Comparison of ENCODE assay signal across 8 cellular contexts in genomic region chr19:49666120-49666444, GRCh38. TPM values are rescaled to one million over a fixed set of nuclear protein-coding genes. Genes with fewer than 3 reads are reported as not detected.
DNase-seq lines count a peak whose midpoint lies in the region; ATAC-seq and TF ChIP-seq lines count a peak whose summit lies in the region.

No MANE protein-coding gene starts in this region.

- TF ChIP-seq EP300 in upper lobe of left lung (IDR thresholded peaks at IDR 0.05): no peak

- H3K27me3 Mint-ChIP-seq in activated naive CD4-positive, alpha-beta T cell treated with anti-CD3 and anti-CD28 coated beads, Interleukin-2, amount 10 ng/mL, durations not matched to agents 7 days and 5 days: no peaks in the 10 kb centered on the region

- H3K4me1 ChIP-seq in adipocyte (ENCODE audit: control insufficient read depth, insufficient read depth, low read length) (peaks cover 17% of the 10 kb centered on the region), upper lobe of left lung (peaks cover 17 to 29% (median 20%) of the 10 kb centered on the region in 4 donors)

- no peak for TF ChIP-seq POLR2A in lower leg skin (IDR thresholded peaks at IDR 0.05)
- TF ChIP-seq POLR2A in upper lobe of left lung (IDR thresholded peaks at IDR 0.05): no peak

- DNase-seq in activated naive CD4-positive, alpha-beta T cell treated with anti-CD3 and anti-CD28 coated beads, Interleukin-2, amount 10 ng/mL, durations not matched to agents 7 days and 5 days: no peak
- DNase-seq in activated naive CD4-positive, alpha-beta T cell treated with anti-CD3 and anti-CD28 coated beads, Interleukin-2, amount 50 U/mL, for 16 hours: no peak
- no peak for DNase-seq in adipocyte (ENCODE audit: low read depth)
- DNase-seq in lower leg skin (ENCODE audit: low spot score in 2 of 2): no peak
- no peak for DNase-seq in upper lobe of left lung
- DNase-seq in NCI-H1417 treated with DMSO at 0.1 percent for 48 hours (lab: John Stamatoyannopoulos, UW): no peak
- no peak for DNase-seq in posterior vena cava (ENCODE audit: low spot score)

- peak overlapping the region; percentile 100 for H3K27ac Mint-ChIP-seq in activated naive CD4-positive, alpha-beta T cell treated with anti-CD3 and anti-CD28 coated beads, Interleukin-2, amount 10 ng/mL, durations not matched to agents 7 days and 5 days

- H3K9me3 Mint-ChIP-seq in activated naive CD4-positive, alpha-beta T cell treated with anti-CD3 and anti-CD28 coated beads, Interleukin-2, amount 10 ng/mL, durations not matched to agents 7 days and 5 days: no peaks in the 10 kb centered on the region

- H3K4me1 Mint-ChIP-seq in activated naive CD4-positive, alpha-beta T cell treated with anti-CD3 and anti-CD28 coated beads, Interleukin-2, amount 10 ng/mL, durations not matched to agents 7 days and 5 days: peaks cover 43% of the 10 kb centered on the region

- TF ChIP-seq CTCF in lower leg skin (IDR thresholded peaks at IDR 0.05) (no peak), upper lobe of left lung (IDR thresholded peaks at IDR 0.05) (no peak)

- H3K4me3 ChIP-seq in adipocyte (ENCODE audit: low read length) (peak overlapping the region; percentile 88), lower leg skin (ENCODE audit: low read depth, poor library complexity, severe bottlenecking) (peak overlapping the region; percentile 28), upper lobe of left lung (peak overlapping the region; percentile 53 to 80 (median 72))

- peak overlapping the region; percentile 91 for H3K9ac ChIP-seq in adipocyte (ENCODE audit: low read length)

- H3K27ac ChIP-seq in upper lobe of left lung: peak overlapping the region; percentile 82 to 93 (median 86)

- H3K36me3 Mint-ChIP-seq in activated naive CD4-positive, alpha-beta T cell treated with anti-CD3 and anti-CD28 coated beads, Interleukin-2, amount 10 ng/mL, durations not matched to agents 7 days and 5 days: peaks cover 48% of the 10 kb centered on the region

- CTCF ChIA-PET in activated naive CD4-positive, alpha-beta T cell treated with anti-CD3 and anti-CD28 coated beads, Interleukin-2, amount 10 ng/mL, durations not matched to agents 7 days and 5 days (lab: Charles Lee): interaction anchor here (1.3 to 1.6 kb wide), 2 partner anchors 9 to 11 kb away, joined by 4 to 5 read pairs; no protein-coding TSS in a partner anchor

- peak overlapping the region; percentile 99 for H3K4me3 Mint-ChIP-seq in activated naive CD4-positive, alpha-beta T cell treated with anti-CD3 and anti-CD28 coated beads, Interleukin-2, amount 10 ng/mL, durations not matched to agents 7 days and 5 days

- ATAC-seq in upper lobe of left lung (ENCODE audit: low FRiP score in 2 of 2): no peak
- no peak for ATAC-seq in GM21717 (IDR thresholded peaks at IDR 0.05; ENCODE audit: unreplicated experiment)

- H3K36me3 ChIP-seq in adipocyte (ENCODE audit: control insufficient read depth, insufficient read depth, low read length, severe bottlenecking) (peaks cover 17% of the 10 kb centered on the region), upper lobe of left lung (peaks cover 3 to 22% (median 19%) of the 10 kb centered on the region in 4 donors)

- no peaks in the 10 kb centered on the region for H3K27me3 ChIP-seq in adipocyte (replicated peaks; ENCODE audit: control insufficient read depth, insufficient read depth, low read length)
- H3K27me3 ChIP-seq in upper lobe of left lung: no peaks in the 10 kb centered on the region

- intact Hi-C loops in lower leg skin (cut with DNase I; ENCODE audit: low total_unique reads) (loop anchor here (10.0 kb wide), 1 partner anchor 91 kb away; no protein-coding TSS in a partner anchor), posterior vena cava (cut with DNase I) (loop anchor here in 1 of 2 donors (10.0 kb wide), 1 partner anchor 151 kb away; the partner anchor contains the start of gene FCGRT)

- no peaks in the 10 kb centered on the region for H3K9me3 ChIP-seq in adipocyte (ENCODE audit: control insufficient read depth, low read length)
- H3K9me3 ChIP-seq in upper lobe of left lung: no peaks in the 10 kb centered on the region

- WGBS in lower leg skin, 2 donors: 0 to 1% methylated on average over 9 of the region's 9 CpGs
- 0 to 2% methylated on average over 9 of the region's 9 CpGs for WGBS in upper lobe of left lung, 2 donors

RNA-seq across cellular contexts. Expression of gene BCL2L12, which starts 0.3 kb away (rescaled TPM):
- total RNA-seq in lower leg skin (1 to 10 TPM; 6.1 to 9.2 (median 6.6) TPM), upper lobe of left lung (10 to 100 TPM in 3 of 6 donors, 1 to 10 TPM in 3; 4.2 to 21.3 (median 14.1) TPM), posterior vena cava (1 to 10 TPM; 8.5 to 9.3 TPM)

RNA-seq across cellular contexts. Expression of gene IRF3, which starts 0.4 kb away (rescaled TPM):
- total RNA-seq in lower leg skin (100 to 1,000 TPM in 1 of 4 donors, 10 to 100 TPM in 3; 38.7 to 102 (median 74.9) TPM), upper lobe of left lung (100 to 1,000 TPM in 3 of 6 donors, 10 to 100 TPM in 3; 50.5 to 210 (median 99.1) TPM), posterior vena cava (10 to 100 TPM; 40.6 to 50.9 TPM)

RNA-seq across cellular contexts. Expression of gene PRMT1, which starts 11.0 kb away (rescaled TPM):
- 100 to 1,000 TPM; 102 to 117 (median 108) TPM for total RNA-seq in lower leg skin
- 100 to 1,000 TPM in 2 of 6 donors, 10 to 100 TPM in 4; 65.6 to 155 (median 82.0) TPM for total RNA-seq in upper lobe of left lung
- 10 to 100 TPM; 79.1 to 91.5 TPM for total RNA-seq in posterior vena cava

RNA-seq across cellular contexts. Expression of gene ADM5, which starts 23.3 kb away (rescaled TPM):
- total RNA-seq in lower leg skin: 1 to 10 TPM in 3 of 4 donors, under 1 TPM in 1; 0.49 to 3.7 (median 3.5) TPM
- 1 to 10 TPM in 4 of 6 donors, under 1 TPM in 1, not detected in 1; 0.55 to 3.0 (median 1.5) TPM for total RNA-seq in upper lobe of left lung
- 1 to 10 TPM in 1 of 2 donors, under 1 TPM in 1; 1.00 to 1.0 TPM for total RNA-seq in posterior vena cava

RNA-seq across cellular contexts. Expression of gene SCAF1, which starts 24.1 kb away (rescaled TPM):
- total RNA-seq in lower leg skin: 10 to 100 TPM; 28.6 to 54.3 (median 33.7) TPM
- 10 to 100 TPM; 28.6 to 98.5 (median 71.0) TPM for total RNA-seq in upper lobe of left lung
- 10 to 100 TPM; 43.5 to 55.1 TPM for total RNA-seq in posterior vena cava

Comparison
In these comparisons a context has a peak if more than half of its experiments do, and no peak if none do; other contexts are left out.
1. H3K4me3 ChIP-seq: peak in every context shown above with its lines; median percentile 88 in adipocyte; 72 in upper lobe of left lung; 28 in lower leg skin.